17 cellular contexts compared by ENCODE assay signal in genomic region chr1:54117815-54118563, GRCh38. TPM values are rescaled to one million over a fixed set of nuclear protein-coding genes. Genes with fewer than 3 reads are reported as not detected.
DNase-seq lines count a peak whose midpoint lies in the region; ATAC-seq, FAIRE-seq and TF ChIP-seq lines count a peak whose summit lies in the region.
"Had no signal": no experiment of that assay in that cellular context is flagged by ENCODE, and none has a peak within 500 bp of the region (broad histone marks: within the 10 kb centered on the region; RNA-seq: fewer than 3 reads in every experiment).

No MANE protein-coding gene starts in this region.

- H3K27me3 Mint-ChIP-seq in MCF 10A (ENCODE audit: insufficient read depth, unreplicated experiment) = no peaks in the 10 kb centered on the region

- DNase-seq in MCF 10A (ENCODE audit: unreplicated experiment) (peak; percentile 53), breast epithelium (ENCODE audit: low spot score in 2 of 2) (no peak), anterior cingulate cortex (lab: John Stamatoyannopoulos, UW) (peak in 33 of 58 donors; percentile 9 to 76 (median 35)), kidney epithelial cell (ENCODE audit: low read depth) (peak; percentile 51), urothelium cell line (ENCODE audit: low spot score) (peak; percentile 65), NOMO-1 treated with DMSO at 0.1 percent for 48 hours (lab: John Stamatoyannopoulos, UW; ENCODE audit: unreplicated experiment) (no peak)
- DNase-seq: activated CD4-positive, alpha-beta memory T cell treated with anti-CD3 and anti-CD28 coated beads, Interleukin-2, amount 10 ng/mL, durations not matched to agents 7 days and 5 days; DMS153; H9; RPMI8226 had no signal

- no peak for TF ChIP-seq POLR2A in breast epithelium (IDR thresholded peaks at IDR 0.05)

- H3K27me3 ChIP-seq in breast epithelium = no peaks in the 10 kb centered on the region
- peaks cover 5% of the 10 kb centered on the region for H3K27me3 ChIP-seq in kidney epithelial cell (ENCODE audit: control insufficient read depth, insufficient read depth, low read length)
- H3K27me3 ChIP-seq: hepatocyte had no signal

- CTCF ChIA-PET in MCF 10A (lab: Yijun Ruan, JAX) = interaction anchor here (0.9 to 2.0 kb wide), 2 partner anchors 8 to 371 kb away, joined by 4 to 9 read pairs; no protein-coding TSS in a partner anchor

- H3K36me3 Mint-ChIP-seq in MCF 10A (ENCODE audit: insufficient read depth, unreplicated experiment) = no peaks in the 10 kb centered on the region

- BruUV-seq in MCF 10A (replicated peaks; lab: Mats Ljungman, UMichigan) = no TSS peak

- H3K27ac Mint-ChIP-seq in MCF 10A (ENCODE audit: low read depth, unreplicated experiment) = no peak overlapping the region
- H3K27ac Mint-ChIP-seq: activated CD4-positive, alpha-beta memory T cell treated with anti-CD3 and anti-CD28 coated beads, Interleukin-2, amount 10 ng/mL, durations not matched to agents 7 days and 5 days; activated T-helper 2 cell treated with anti-CD3 and anti-CD28 coated beads, Interferon-gamma antibody, Interleukin-2, Interleukin-4, amounts not matched to agents 10 μg/mL and 5 μg/mL and 100 μg/mL, durations not matched to agents 14 hours and 24 hours and 36 hours; H9 had no signal

- no peak overlapping the region for H3K27ac ChIP-seq in breast epithelium
- H3K27ac ChIP-seq: hepatocyte had no signal

- H3K36me3 ChIP-seq in breast epithelium = no peaks in the 10 kb centered on the region
- H3K36me3 ChIP-seq in kidney epithelial cell (ENCODE audit: control insufficient read depth, insufficient read depth, low read length) = no peaks in the 10 kb centered on the region

- peak; percentile 75 for FAIRE-seq in urothelium cell line (lab: Jason Lieb, UNC)
- FAIRE-seq: GM12878, GM19239 had no signal

- TF ChIP-seq CTCF in MCF 10A (IDR thresholded peaks at IDR 0.05; ENCODE audit: unreplicated experiment) (no peak), breast epithelium (IDR thresholded peaks at IDR 0.05) (no peak), kidney epithelial cell (IDR thresholded peaks at IDR 0.05; ENCODE audit: insufficient read depth, low read length, poor library complexity, severe bottlenecking) (no peak)

- no peaks in the 10 kb centered on the region for H3K9me3 Mint-ChIP-seq in MCF 10A (ENCODE audit: unreplicated experiment)
- H3K9me3 Mint-ChIP-seq: activated CD4-positive, alpha-beta memory T cell treated with anti-CD3 and anti-CD28 coated beads, Interleukin-2, amount 10 ng/mL, durations not matched to agents 7 days and 5 days; activated T-helper 2 cell treated with anti-CD3 and anti-CD28 coated beads, Interferon-gamma antibody, Interleukin-2, Interleukin-4, amounts not matched to agents 10 μg/mL and 5 μg/mL and 100 μg/mL, durations not matched to agents 14 hours and 24 hours and 36 hours; H9 had no signal

- H3K9me3 ChIP-seq in breast epithelium = no peaks in the 10 kb centered on the region

- peaks cover 0 to 4% of the 10 kb centered on the region in 2 donors for H3K4me1 ChIP-seq in breast epithelium

- no peak overlapping the region for H3K4me3 ChIP-seq in breast epithelium
- H3K4me3 ChIP-seq in kidney epithelial cell (ENCODE audit: low read depth, low read length) = no peak overlapping the region
- H3K4me3 ChIP-seq: GM12878, hepatocyte had no signal

- intact Hi-C loops in MCF 10A (cut with micrococcal nuclease) (loop anchor here (10.0 kb wide), 1 partner anchor 157 kb away; no protein-coding TSS in a partner anchor), breast epithelium (cut with DNase I; ENCODE audit: low total_unique reads) (no loop called here)

- ATAC-seq in HG03439 (IDR thresholded peaks at IDR 0.05; ENCODE audit: unreplicated experiment) (no peak), GM21576 (IDR thresholded peaks at IDR 0.05; ENCODE audit: unreplicated experiment) (no peak)
- ATAC-seq: GM12878 had no signal

- POLR2A ChIA-PET in MCF 10A (lab: Yijun Ruan, JAX) = no interaction called here

- no peaks in the 10 kb centered on the region for H3K4me1 Mint-ChIP-seq in MCF 10A (ENCODE audit: insufficient read depth, unreplicated experiment)

- H3K4me3 Mint-ChIP-seq in MCF 10A (ENCODE audit: unreplicated experiment) = no peak overlapping the region
- H3K4me3 Mint-ChIP-seq: activated CD4-positive, alpha-beta memory T cell treated with anti-CD3 and anti-CD28 coated beads, Interleukin-2, amount 10 ng/mL, durations not matched to agents 7 days and 5 days; H9 had no signal

RNA-seq across cellular contexts. Expression of gene CDCP2, which starts 34.8 kb away (rescaled TPM):
- not detected in 2 replicates for total RNA-seq in MCF 10A (2022)
- 1 to 10 TPM in 1 of 3 donors, not detected in 2; 1.3 TPM for total RNA-seq in breast epithelium
- not detected in 2 replicates for total RNA-seq in kidney epithelial cell
- total RNA-seq: activated CD4-positive, alpha-beta memory T cell treated with anti-CD3 and anti-CD28 coated beads, Interleukin-2, amount 10 ng/mL, durations not matched to agents 7 days and 5 days; activated T-helper 2 cell treated with anti-CD3 and anti-CD28 coated beads, Interferon-gamma antibody, Interleukin-2, Interleukin-4, amounts not matched to agents 10 μg/mL and 5 μg/mL and 100 μg/mL, durations not matched to agents 14 hours and 24 hours and 36 hours; H9; hepatocyte; NCI-H460 had no signal

Comparison
In these comparisons a context has a peak if more than half of its experiments do, and no peak if none do; other contexts are left out.
1. DNase-seq: peak in MCF 10A (single experiment), anterior cingulate cortex (33 of 58), kidney epithelial cell (single experiment) and urothelium cell line (single experiment); none in breast epithelium (0 of 2) and NOMO-1 treated with DMSO at 0.1 percent for 48 hours (single experiment).